In the genomic region with DNA sequence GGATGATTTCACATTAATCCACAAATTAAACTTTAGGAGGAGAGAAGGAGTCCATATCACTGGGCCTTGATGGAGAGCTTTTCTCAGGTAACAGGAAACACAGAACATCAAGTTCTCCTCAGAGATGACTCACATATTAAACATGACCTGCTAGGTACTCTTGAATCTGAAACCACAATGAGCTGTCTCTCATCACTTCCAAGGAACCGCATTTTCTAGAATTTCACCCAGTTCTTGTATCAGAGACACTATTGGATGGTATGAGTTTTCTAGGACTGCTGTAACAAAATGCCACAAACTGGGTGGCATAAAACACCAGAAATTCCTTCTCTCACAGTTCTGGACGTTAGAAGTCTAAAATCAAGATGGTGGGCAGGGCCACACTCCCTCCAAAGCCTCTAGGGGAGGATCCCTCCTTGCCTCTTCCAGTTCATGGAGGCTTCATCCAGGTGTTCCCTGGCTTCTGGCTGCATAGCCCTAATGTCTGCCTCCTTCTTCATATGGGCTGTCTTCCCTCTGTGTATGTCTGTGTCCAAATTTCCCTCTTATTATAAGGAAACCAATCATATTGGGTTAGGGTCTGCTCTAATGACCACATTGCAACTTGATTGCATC, we compare ENCODE assay signal across 11 cellular contexts. TPM values are rescaled to one million over a fixed set of nuclear protein-coding genes. Genes with fewer than 3 reads are reported as not detected.
A peak's percentile ranks its signal among the peaks of the same experiment; 100 is the strongest.
DNase-seq lines count a peak whose midpoint lies in the region; ATAC-seq and TF ChIP-seq lines count a peak whose summit lies in the region.
"Had no signal": no experiment of that assay in that cellular context is flagged by ENCODE, and none has a peak within 500 bp of the region (broad histone marks: within the 10 kb centered on the region; RNA-seq: fewer than 3 reads in every experiment).

No MANE protein-coding gene starts in this region.

- no peaks in the 10 kb centered on the region for H4K20me1 ChIP-seq in smooth muscle cell (ENCODE audit: low read depth)

- no peaks in the 10 kb centered on the region for H3K4me1 ChIP-seq in smooth muscle cell (ENCODE audit: low read depth)

- H3K9me3 ChIP-seq in smooth muscle cell (replicated peaks; ENCODE audit: low read depth), result no peaks in the 10 kb centered on the region

- H3K27ac ChIP-seq in epithelial cell of prostate (peak overlapping the region; percentile 85), smooth muscle cell (ENCODE audit: low read depth) (peak overlapping the region; percentile 83)
- H3K27ac ChIP-seq: HL-60 had no signal

- ATAC-seq in HG03565 (IDR thresholded peaks at IDR 0.05; ENCODE audit: unreplicated experiment), result no peak
- ATAC-seq in GM21526 (IDR thresholded peaks at IDR 0.05; ENCODE audit: low FRiP score, unreplicated experiment), result no peak
- ATAC-seq: GM12878 had no signal

- no peaks in the 10 kb centered on the region for H3K36me3 ChIP-seq in smooth muscle cell (ENCODE audit: low read depth)

- no peaks in the 10 kb centered on the region for H3K79me2 ChIP-seq in smooth muscle cell (ENCODE audit: low read depth)

- DNase-seq in HPDE6-E6E7 (ENCODE audit: extremely low spot score), result peak; percentile 75
- peak; percentile 44 for DNase-seq in SW480 (ENCODE audit: low spot score)
- DNase-seq in epithelial cell of prostate (ENCODE audit: low read depth, low spot score), result peak; percentile 73
- no peak for DNase-seq in smooth muscle cell (lab: John Stamatoyannopoulos, UW; ENCODE audit: unreplicated experiment)
- DNase-seq in NCI-H510A treated with DMSO at 0.1 percent for 48 hours (lab: John Stamatoyannopoulos, UW), result no peak
- DNase-seq: COR-L47, dorsolateral prefrontal cortex had no signal

- H3F3A ChIP-seq in smooth muscle cell (ENCODE audit: low read depth), result peaks cover 4% of the 10 kb centered on the region

- TF ChIP-seq CTCF in smooth muscle cell (IDR thresholded peaks at IDR 0.05; ENCODE audit: borderline replicate concordance, insufficient read depth, poor library complexity, severe bottlenecking), result no peak

- no peaks in the 10 kb centered on the region for H3K27me3 ChIP-seq in smooth muscle cell (ENCODE audit: low read depth)
- H3K27me3 ChIP-seq: dorsolateral prefrontal cortex had no signal

- peak overlapping the region; percentile 9 for H3K4me2 ChIP-seq in smooth muscle cell

- H3K9ac ChIP-seq in smooth muscle cell (ENCODE audit: low read depth), result no peak overlapping the region

- 58% methylated on average over 2 of the region's 2 CpGs for WGBS in smooth muscle cell (ENCODE audit: low lambda C conversion rate)

- H3K4me3 ChIP-seq in smooth muscle cell, result no peak overlapping the region
- H3K4me3 ChIP-seq: dorsolateral prefrontal cortex, GM12878 had no signal

- no peak overlapping the region for H2AFZ ChIP-seq in smooth muscle cell (ENCODE audit: low read depth)

RNA-seq across cellular contexts. Expression of gene RASL11B, which starts 38.5 kb away (rescaled TPM):
- total RNA-seq in smooth muscle cell, result 42.9 and 47.0 TPM in 2 replicates
- polyA plus RNA-seq in smooth muscle cell, result 44.3 and 59.6 TPM in 2 replicates

Comparison
In these comparisons a context has a peak if more than half of its experiments do, and no peak if none do; other contexts are left out.
1. DNase-seq: peak in HPDE6-E6E7 (single experiment), SW480 (single experiment) and epithelial cell of prostate (single experiment); none in smooth muscle cell (single experiment) and NCI-H510A treated with DMSO at 0.1 percent for 48 hours (single experiment).